In the genomic region with DNA sequence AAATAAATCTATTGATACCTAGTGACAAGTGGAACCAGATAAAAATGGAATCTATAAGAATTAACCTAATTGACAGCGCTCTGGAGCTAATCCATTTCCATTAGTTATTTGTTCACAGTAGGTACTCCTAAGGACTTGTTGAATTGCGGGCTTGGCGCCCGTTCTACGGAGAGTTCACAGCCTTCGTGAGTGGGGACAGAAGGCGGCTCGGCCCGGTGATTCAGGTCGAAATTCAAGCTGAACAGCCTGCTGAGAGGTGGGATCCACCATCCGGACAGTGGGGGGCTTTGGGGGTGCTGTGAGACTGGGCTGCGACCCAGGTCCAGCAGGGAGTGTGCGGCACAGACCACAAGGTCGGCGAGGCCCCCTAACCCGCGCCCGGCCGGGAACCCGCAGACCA, we compare ENCODE assay signal across 8 cellular contexts. TPM values are rescaled to one million over a fixed set of nuclear protein-coding genes. Genes with fewer than 3 reads are reported as not detected.
DNase-seq lines count a peak whose midpoint lies in the region; FAIRE-seq and TF ChIP-seq lines count a peak whose summit lies in the region.

No MANE protein-coding gene starts in this region.

- no peak for FAIRE-seq in H54 (lab: Jason Lieb, UNC)

- H3K4me3 Mint-ChIP-seq in CD4-positive, alpha-beta memory T cell = peak overlapping the region; percentile 88 to 92 (median 91)
- peak overlapping the region; percentile 80 for H3K4me3 Mint-ChIP-seq in HFFc6
- peak overlapping the region; percentile 97 for H3K4me3 Mint-ChIP-seq in dendritic cell treated with granulocyte-macrophage colony-stimulating factor and Interleukin-4, amounts not matched to agents 40 ng/mL and 50 ng/mL, for 4 days

- no peaks in the 10 kb centered on the region for H3K9me3 ChIP-seq in CD4-positive, alpha-beta memory T cell (ENCODE audit: control insufficient read depth in 1 of 2, low read length in 2 of 2)
- H3K9me3 ChIP-seq in SJCRH30 (replicated peaks) = no peaks in the 10 kb centered on the region
- no peaks in the 10 kb centered on the region for H3K9me3 ChIP-seq in mesodermal cell (ENCODE audit: control insufficient read depth, low read length)
- no peaks in the 10 kb centered on the region for H3K9me3 ChIP-seq in tibial nerve

- TF ChIP-seq EP300 in tibial nerve (IDR thresholded peaks at IDR 0.05) = no peak

- peaks cover 0 to 12% of the 10 kb centered on the region in 2 donors for H3K36me3 Mint-ChIP-seq in CD4-positive, alpha-beta memory T cell
- H3K36me3 Mint-ChIP-seq in HFFc6 (ENCODE audit: low read depth) = peaks cover 12% of the 10 kb centered on the region; the same call in 1 of the 2 replicates
- H3K36me3 Mint-ChIP-seq in dendritic cell treated with granulocyte-macrophage colony-stimulating factor and Interleukin-4, amounts not matched to agents 40 ng/mL and 50 ng/mL, for 4 days (ENCODE audit: low read depth) = peaks cover 18% of the 10 kb centered on the region

- WGBS in mesodermal cell (ENCODE audit: insufficient coverage in 2 of 2), 2 experiments = 1 to 4% methylated on average over 17 to 19 of the region's 20 CpGs
- 12 to 21% methylated on average over 11 to 16 of the region's 20 CpGs for WGBS in tibial nerve, 2 donors

- peak in 2 of 5 donors; percentile 19 to 47 for DNase-seq in CD4-positive, alpha-beta memory T cell
- no peak for DNase-seq in HFFc6
- peak; percentile 27 to 54 for DNase-seq in SJCRH30
- peak; percentile 21 to 43 for DNase-seq in tibial nerve (ENCODE audit: low spot score in 2 of 2)
- DNase-seq in H54 (ENCODE audit: insufficient read length, low spot score) = no peak
- no peak for DNase-seq in NCI-H187 (lab: John Stamatoyannopoulos, UW)

- no peaks in the 10 kb centered on the region for H3K36me3 ChIP-seq in CD4-positive, alpha-beta memory T cell (ENCODE audit: insufficient read depth, low read length)
- H3K36me3 ChIP-seq in SJCRH30 = 0 out of 2 replicates have a peak, but pooled peaks cover 9% of the 10 kb centered on the region
- H3K36me3 ChIP-seq in mesodermal cell (ENCODE audit: control insufficient read depth, insufficient read depth, low read length) = no peaks in the 10 kb centered on the region
- H3K36me3 ChIP-seq in tibial nerve = no peaks in the 10 kb centered on the region

- H3K27me3 Mint-ChIP-seq in CD4-positive, alpha-beta memory T cell = peaks cover 1 to 2% of the 10 kb centered on the region in 2 donors
- H3K27me3 Mint-ChIP-seq in HFFc6 (ENCODE audit: insufficient read depth) = peaks cover 2% of the 10 kb centered on the region
- H3K27me3 Mint-ChIP-seq in dendritic cell treated with granulocyte-macrophage colony-stimulating factor and Interleukin-4, amounts not matched to agents 40 ng/mL and 50 ng/mL, for 4 days = peaks cover 2% of the 10 kb centered on the region

- H3K4me3 ChIP-seq in CD4-positive, alpha-beta memory T cell (ENCODE audit: low read length in 2 of 2) = peak overlapping the region in 1 of 2 donors; percentile 83
- peak overlapping the region; percentile 96 for H3K4me3 ChIP-seq in SJCRH30
- H3K4me3 ChIP-seq in mesodermal cell (ENCODE audit: extremely low read depth, insufficient read depth, low read length, poor library complexity, severe bottlenecking) = peak overlapping the region; percentile 82
- H3K4me3 ChIP-seq in tibial nerve = peak overlapping the region; percentile 68 to 98 (median 92)

- H3K27ac Mint-ChIP-seq in CD4-positive, alpha-beta memory T cell = peak overlapping the region; percentile 80 to 95 (median 87)
- H3K27ac Mint-ChIP-seq in HFFc6 = no peak overlapping the region
- H3K27ac Mint-ChIP-seq in dendritic cell treated with granulocyte-macrophage colony-stimulating factor and Interleukin-4, amounts not matched to agents 40 ng/mL and 50 ng/mL, for 4 days = peak overlapping the region; percentile 97

- CTCF ChIA-PET in CD4-positive, alpha-beta memory T cell (lab: Charles Lee; ENCODE audit: partially characterized antibody) = interaction anchor here (1.1 to 2.0 kb wide), 3 partner anchors 9 to 59 kb away, joined by 3 to 4 read pairs (median 4); no protein-coding TSS in a partner anchor

- H3K27me3 ChIP-seq in CD4-positive, alpha-beta memory T cell (ENCODE audit: insufficient read depth, low read length) = no peaks in the 10 kb centered on the region
- H3K27me3 ChIP-seq in SJCRH30 = no peaks in the 10 kb centered on the region
- H3K27me3 ChIP-seq in tibial nerve = no peaks in the 10 kb centered on the region

- TF ChIP-seq POLR2A in tibial nerve (IDR thresholded peaks at IDR 0.05) = no peak
- TF ChIP-seq POLR2A in H54 (IDR thresholded peaks at IDR 0.05; ENCODE audit: low read depth, low read length) = no peak

- peaks cover 34% of the 10 kb centered on the region for H3K4me1 ChIP-seq in CD4-positive, alpha-beta memory T cell (ENCODE audit: insufficient read depth, low read length)
- H3K4me1 ChIP-seq in SJCRH30 = peaks cover 2% of the 10 kb centered on the region
- no peaks in the 10 kb centered on the region for H3K4me1 ChIP-seq in mesodermal cell (ENCODE audit: control insufficient read depth, insufficient read depth, low read length, poor library complexity, severe bottlenecking)
- peaks cover 0 to 21% (median 12%) of the 10 kb centered on the region in 4 donors for H3K4me1 ChIP-seq in tibial nerve

- H3K4me1 Mint-ChIP-seq in CD4-positive, alpha-beta memory T cell = peaks cover 24 to 36% (median 30%) of the 10 kb centered on the region in 4 donors
- H3K4me1 Mint-ChIP-seq in HFFc6 (ENCODE audit: low read depth) = peaks cover 28% of the 10 kb centered on the region
- peaks cover 31% of the 10 kb centered on the region for H3K4me1 Mint-ChIP-seq in dendritic cell treated with granulocyte-macrophage colony-stimulating factor and Interleukin-4, amounts not matched to agents 40 ng/mL and 50 ng/mL, for 4 days (ENCODE audit: low read depth)

- no peaks in the 10 kb centered on the region for H3K9me3 Mint-ChIP-seq in CD4-positive, alpha-beta memory T cell
- no peaks in the 10 kb centered on the region for H3K9me3 Mint-ChIP-seq in HFFc6
- H3K9me3 Mint-ChIP-seq in dendritic cell treated with granulocyte-macrophage colony-stimulating factor and Interleukin-4, amounts not matched to agents 40 ng/mL and 50 ng/mL, for 4 days = no peaks in the 10 kb centered on the region

- POLR2A ChIA-PET in CD4-positive, alpha-beta memory T cell (lab: Charles Lee; ENCODE audit: partially characterized antibody) = interaction anchor here (1.0 to 4.3 kb wide), 21 partner anchors 9 to 1815 kb away, joined by 3 to 77 read pairs (median 6); a partner anchor contains a TSS

- intact Hi-C loops in CD4-positive, alpha-beta memory T cell (cut with micrococcal nuclease) = loop anchor here (2.0 kb wide), 1 partner anchor 746 kb away; no protein-coding TSS in a partner anchor
- intact Hi-C loops in dendritic cell treated with granulocyte-macrophage colony-stimulating factor and Interleukin-4, amounts not matched to agents 40 ng/mL and 50 ng/mL, for 4 days (cut with micrococcal nuclease) = loop anchor here (2.0 to 10.0 kb wide), 2 partner anchors 82 to 264 kb away; no protein-coding TSS in a partner anchor

- TF ChIP-seq CTCF in HFFc6 (IDR thresholded peaks at IDR 0.05) (no peak), tibial nerve (IDR thresholded peaks at IDR 0.05) (no peak)

- H3K27ac ChIP-seq in CD4-positive, alpha-beta memory T cell (ENCODE audit: low read depth, low read length) = peak overlapping the region; percentile 96
- H3K27ac ChIP-seq in SJCRH30 (peak overlapping the region; percentile 93), mesodermal cell (ENCODE audit: low read depth, low read length, severe bottlenecking) (peak overlapping the region; percentile 96), tibial nerve (peak overlapping the region; percentile 95 to 99 (median 98))

RNA-seq across cellular contexts. Expression of a gene that starts 0.8 kb away (rescaled TPM):
- total RNA-seq in CD4-positive, alpha-beta memory T cell = 100 to 1,000 TPM; 175 to 176 TPM
- polyA plus RNA-seq in CD4-positive, alpha-beta memory T cell = 10 to 100 TPM; 65.8 to 65.9 TPM
- total RNA-seq in HFFc6 (2021; fragmentation: NEBNext Ultra II Directional; extraction: Animal tissue kit (Norgen Biotek cat#: 25700)) = 100 to 1,000 TPM; 299 to 330 (median 312) TPM
- total RNA-seq in SJCRH30 (2014; rRNA removed; shearing (Covaris generic)) = 613 and 641 TPM in 2 replicates
- 417 TPM for polyA plus RNA-seq in mesodermal cell (2013, experiment 1 of 2)
- 376 TPM for polyA plus RNA-seq in mesodermal cell (2013, experiment 2 of 2)
- 100 to 1,000 TPM; 411 to 548 (median 505) TPM for total RNA-seq in tibial nerve

Comparison
In these comparisons a context has a peak if more than half of its experiments do, and no peak if none do; other contexts are left out.
1. DNase-seq: peak in SJCRH30 (2 of 2) and tibial nerve (2 of 2); none in HFFc6 (single experiment), H54 (single experiment) and NCI-H187 (0 of 2).
2. Peak in every context shown above with its lines, with median percentiles within 50 percentile points of each other: H3K27ac ChIP-seq and H3K4me3 Mint-ChIP-seq.